Comparison of ENCODE assay signal across 9 cellular contexts in the genomic region with DNA sequence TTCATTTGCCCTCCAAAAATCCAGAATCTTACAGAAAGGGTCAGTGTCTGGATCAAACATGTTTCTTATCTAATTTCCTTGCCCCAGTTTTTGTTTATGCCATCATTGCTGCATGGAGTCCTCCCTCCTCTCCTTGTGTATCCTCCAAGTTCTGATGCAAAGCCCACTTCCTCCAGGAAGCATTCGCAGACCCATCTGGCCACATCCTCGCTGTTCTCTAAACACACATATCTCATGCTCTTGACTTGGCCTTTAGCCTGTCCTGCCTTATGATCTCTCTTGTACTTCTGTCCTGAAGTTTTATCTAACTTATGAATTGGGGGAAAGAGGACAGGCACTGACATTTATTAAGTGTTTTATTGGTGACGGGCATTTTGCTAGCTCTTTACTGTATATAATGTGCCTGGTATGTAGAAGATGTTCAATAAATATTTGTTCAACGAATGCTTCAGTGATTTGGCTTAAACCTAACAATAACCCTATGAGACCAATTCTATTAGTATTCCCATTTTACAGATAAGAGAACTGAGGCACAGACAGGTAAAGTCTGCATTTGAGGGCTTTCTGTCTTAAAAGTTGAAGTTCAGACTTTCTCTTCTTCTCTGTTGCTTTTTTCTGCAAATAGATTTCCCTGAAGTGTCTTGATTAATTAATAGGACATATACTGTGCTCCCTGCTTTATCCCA. TPM values are rescaled to one million over a fixed set of nuclear protein-coding genes. Genes with fewer than 3 reads are reported as not detected.
DNase-seq lines count a peak whose midpoint lies in the region; ATAC-seq and TF ChIP-seq lines count a peak whose summit lies in the region.
"Had no signal": no experiment of that assay in that cellular context is flagged by ENCODE, and none has a peak within 500 bp of the region (broad histone marks: within the 10 kb centered on the region; RNA-seq: fewer than 3 reads in every experiment).

No MANE protein-coding gene starts in this region.

- peaks cover 6% of the 10 kb centered on the region for H3K9me3 Mint-ChIP-seq in osteocyte (ENCODE audit: unreplicated experiment)

- H3K9ac ChIP-seq in Karpas-422 (ENCODE audit: low read length) = peak overlapping the region; percentile 72

- H3K79me2 ChIP-seq in Karpas-422 (ENCODE audit: low read length) = no peaks in the 10 kb centered on the region

- H2AFZ ChIP-seq in Karpas-422 (ENCODE audit: low read length) = no peak overlapping the region; the same call in 1 of the 2 replicates

- no peak for ATAC-seq in HG03520 (IDR thresholded peaks at IDR 0.05; ENCODE audit: unreplicated experiment)

- H3K4me3 ChIP-seq in Karpas-422 (ENCODE audit: low read length) (peak overlapping the region; percentile 61), choroid plexus epithelial cell (ENCODE audit: low read depth, low read length) (no peak overlapping the region)

- H3K4me2 ChIP-seq in Karpas-422 (ENCODE audit: low read depth, low read length, poor library complexity, severe bottlenecking) = peak overlapping the region; percentile 76

- peaks cover 2% of the 10 kb centered on the region for H3K36me3 Mint-ChIP-seq in osteocyte (ENCODE audit: unreplicated experiment)

- intact Hi-C loops in posterior vena cava (cut with DNase I) = no loop called here

- no peaks in the 10 kb centered on the region for H3K27me3 ChIP-seq in Karpas-422 (ENCODE audit: low read length)

- H3K27ac Mint-ChIP-seq in osteocyte (ENCODE audit: unreplicated experiment) = peak overlapping the region; percentile 98

- H3K9me3 ChIP-seq in Karpas-422 (ENCODE audit: low read length) = no peaks in the 10 kb centered on the region

- TF ChIP-seq CTCF in C4-2B (conservative IDR thresholded peaks at IDR 0.05) = no peak
- no peak for TF ChIP-seq CTCF in choroid plexus epithelial cell (conservative IDR thresholded peaks at IDR 0.05; ENCODE audit: low read depth, low read length)
- TF ChIP-seq CTCF in osteocyte (IDR thresholded peaks at IDR 0.05) = no peak

- H3K9me2 ChIP-seq in Karpas-422 (replicated peaks; ENCODE audit: insufficient read depth, low read length) = no peaks in the 10 kb centered on the region

- DNase-seq in Karpas-422 = peak; percentile 69
- peak; percentile 57 for DNase-seq in choroid plexus epithelial cell (ENCODE audit: low read depth)
- no peak for DNase-seq in osteocyte (ENCODE audit: extremely low spot score, unreplicated experiment)
- no peak for DNase-seq in hippocampal formation (lab: John Stamatoyannopoulos, UW)
- DNase-seq in iPS-NIHi11 (ENCODE audit: low spot score) = no peak
- DNase-seq in posterior vena cava (ENCODE audit: low spot score) = no peak
- DNase-seq: activated gamma-delta T cell treated with Interleukin-2 at 50 U/mL for 16 hours had no signal

- no peaks in the 10 kb centered on the region for H3K27me3 Mint-ChIP-seq in osteocyte (ENCODE audit: unreplicated experiment)

- no peaks in the 10 kb centered on the region for H4K20me1 ChIP-seq in Karpas-422 (ENCODE audit: insufficient read depth, low read depth, low read length)

- peaks cover 67% of the 10 kb centered on the region for H3K4me1 ChIP-seq in Karpas-422 (ENCODE audit: low read length)

- H3K36me3 ChIP-seq in Karpas-422 (ENCODE audit: insufficient read depth, low read length) = no peaks in the 10 kb centered on the region

- no peak overlapping the region for H3K4me3 Mint-ChIP-seq in osteocyte (ENCODE audit: unreplicated experiment)

- H3K4me1 Mint-ChIP-seq in osteocyte (ENCODE audit: unreplicated experiment) = peaks cover 58% of the 10 kb centered on the region

- 0 out of 2 replicates have a peak overlapping the region, but pooled peaks have one; percentile 16 for H3K27ac ChIP-seq in C4-2B
- peak overlapping the region; percentile 92 for H3K27ac ChIP-seq in Karpas-422 (ENCODE audit: low read length)

RNA-seq across cellular contexts. Expression of a gene that starts 19.2 kb away (rescaled TPM):
- 32.0 and 33.0 TPM in 2 replicates for total RNA-seq in Karpas-422 (2014; rRNA removed; shearing (Covaris generic); ENCODE audit: low replicate concordance)
- total RNA-seq in osteocyte (73.5 and 86.9 TPM in 2 replicates), posterior vena cava (100 to 1,000 TPM; 190 to 243 TPM)

RNA-seq across cellular contexts. Expression of a gene that starts 47.4 kb away (rescaled TPM):
- total RNA-seq in Karpas-422 (2014; rRNA removed; shearing (Covaris generic); ENCODE audit: low replicate concordance) = 6.6 and 8.0 TPM in 2 replicates
- 1.3 TPM in 2 replicates for total RNA-seq in osteocyte
- total RNA-seq in posterior vena cava = under 1 TPM; 0.24 to 0.46 TPM

Comparison
In these comparisons a context has a peak if more than half of its experiments do, and no peak if none do; other contexts are left out.
1. DNase-seq: peak in Karpas-422 (single experiment) and choroid plexus epithelial cell (single experiment); none in osteocyte (single experiment), hippocampal formation (0 of 2), iPS-NIHi11 (single experiment) and posterior vena cava (single experiment).